ENCODE assay signal across 1 cellular context in the genomic region with DNA sequence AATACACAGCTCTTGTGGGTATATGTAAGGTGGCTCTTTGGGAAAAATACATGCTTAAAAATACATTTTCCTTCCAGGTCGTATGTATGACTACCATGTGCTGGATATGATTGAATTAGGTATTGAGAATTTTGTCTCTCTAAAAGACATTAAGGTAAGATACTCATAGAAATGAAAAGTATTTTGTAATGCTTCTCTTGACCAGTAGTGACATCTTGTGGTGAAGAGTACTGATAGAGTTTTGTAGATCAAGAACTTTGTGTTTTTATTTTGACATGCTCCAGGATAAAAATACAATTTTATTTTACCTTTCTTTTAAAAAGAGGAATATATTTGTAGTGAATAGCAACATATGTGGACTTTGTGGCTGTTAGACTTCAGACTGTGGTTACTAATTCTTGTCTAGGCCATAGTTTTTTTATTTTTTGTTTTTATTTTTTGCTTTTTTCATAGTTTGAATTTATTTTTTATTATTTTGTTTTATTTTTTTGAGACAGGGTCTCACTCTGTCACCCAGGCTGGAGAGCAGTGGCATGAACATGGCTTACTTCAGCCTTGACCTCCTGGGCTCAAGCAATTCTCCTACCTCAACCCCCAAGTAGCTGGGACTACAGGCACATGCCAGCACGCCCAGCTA.
TF ChIP-seq lines count a peak whose summit lies in the region.

No MANE protein-coding gene starts in this region.

TF ChIP-seq in GM23338, 12 proteins besides CTCF, POLR2A, EP300 and RAD21 (continued from another document):
- TF ChIP-seq, protein P1, sequence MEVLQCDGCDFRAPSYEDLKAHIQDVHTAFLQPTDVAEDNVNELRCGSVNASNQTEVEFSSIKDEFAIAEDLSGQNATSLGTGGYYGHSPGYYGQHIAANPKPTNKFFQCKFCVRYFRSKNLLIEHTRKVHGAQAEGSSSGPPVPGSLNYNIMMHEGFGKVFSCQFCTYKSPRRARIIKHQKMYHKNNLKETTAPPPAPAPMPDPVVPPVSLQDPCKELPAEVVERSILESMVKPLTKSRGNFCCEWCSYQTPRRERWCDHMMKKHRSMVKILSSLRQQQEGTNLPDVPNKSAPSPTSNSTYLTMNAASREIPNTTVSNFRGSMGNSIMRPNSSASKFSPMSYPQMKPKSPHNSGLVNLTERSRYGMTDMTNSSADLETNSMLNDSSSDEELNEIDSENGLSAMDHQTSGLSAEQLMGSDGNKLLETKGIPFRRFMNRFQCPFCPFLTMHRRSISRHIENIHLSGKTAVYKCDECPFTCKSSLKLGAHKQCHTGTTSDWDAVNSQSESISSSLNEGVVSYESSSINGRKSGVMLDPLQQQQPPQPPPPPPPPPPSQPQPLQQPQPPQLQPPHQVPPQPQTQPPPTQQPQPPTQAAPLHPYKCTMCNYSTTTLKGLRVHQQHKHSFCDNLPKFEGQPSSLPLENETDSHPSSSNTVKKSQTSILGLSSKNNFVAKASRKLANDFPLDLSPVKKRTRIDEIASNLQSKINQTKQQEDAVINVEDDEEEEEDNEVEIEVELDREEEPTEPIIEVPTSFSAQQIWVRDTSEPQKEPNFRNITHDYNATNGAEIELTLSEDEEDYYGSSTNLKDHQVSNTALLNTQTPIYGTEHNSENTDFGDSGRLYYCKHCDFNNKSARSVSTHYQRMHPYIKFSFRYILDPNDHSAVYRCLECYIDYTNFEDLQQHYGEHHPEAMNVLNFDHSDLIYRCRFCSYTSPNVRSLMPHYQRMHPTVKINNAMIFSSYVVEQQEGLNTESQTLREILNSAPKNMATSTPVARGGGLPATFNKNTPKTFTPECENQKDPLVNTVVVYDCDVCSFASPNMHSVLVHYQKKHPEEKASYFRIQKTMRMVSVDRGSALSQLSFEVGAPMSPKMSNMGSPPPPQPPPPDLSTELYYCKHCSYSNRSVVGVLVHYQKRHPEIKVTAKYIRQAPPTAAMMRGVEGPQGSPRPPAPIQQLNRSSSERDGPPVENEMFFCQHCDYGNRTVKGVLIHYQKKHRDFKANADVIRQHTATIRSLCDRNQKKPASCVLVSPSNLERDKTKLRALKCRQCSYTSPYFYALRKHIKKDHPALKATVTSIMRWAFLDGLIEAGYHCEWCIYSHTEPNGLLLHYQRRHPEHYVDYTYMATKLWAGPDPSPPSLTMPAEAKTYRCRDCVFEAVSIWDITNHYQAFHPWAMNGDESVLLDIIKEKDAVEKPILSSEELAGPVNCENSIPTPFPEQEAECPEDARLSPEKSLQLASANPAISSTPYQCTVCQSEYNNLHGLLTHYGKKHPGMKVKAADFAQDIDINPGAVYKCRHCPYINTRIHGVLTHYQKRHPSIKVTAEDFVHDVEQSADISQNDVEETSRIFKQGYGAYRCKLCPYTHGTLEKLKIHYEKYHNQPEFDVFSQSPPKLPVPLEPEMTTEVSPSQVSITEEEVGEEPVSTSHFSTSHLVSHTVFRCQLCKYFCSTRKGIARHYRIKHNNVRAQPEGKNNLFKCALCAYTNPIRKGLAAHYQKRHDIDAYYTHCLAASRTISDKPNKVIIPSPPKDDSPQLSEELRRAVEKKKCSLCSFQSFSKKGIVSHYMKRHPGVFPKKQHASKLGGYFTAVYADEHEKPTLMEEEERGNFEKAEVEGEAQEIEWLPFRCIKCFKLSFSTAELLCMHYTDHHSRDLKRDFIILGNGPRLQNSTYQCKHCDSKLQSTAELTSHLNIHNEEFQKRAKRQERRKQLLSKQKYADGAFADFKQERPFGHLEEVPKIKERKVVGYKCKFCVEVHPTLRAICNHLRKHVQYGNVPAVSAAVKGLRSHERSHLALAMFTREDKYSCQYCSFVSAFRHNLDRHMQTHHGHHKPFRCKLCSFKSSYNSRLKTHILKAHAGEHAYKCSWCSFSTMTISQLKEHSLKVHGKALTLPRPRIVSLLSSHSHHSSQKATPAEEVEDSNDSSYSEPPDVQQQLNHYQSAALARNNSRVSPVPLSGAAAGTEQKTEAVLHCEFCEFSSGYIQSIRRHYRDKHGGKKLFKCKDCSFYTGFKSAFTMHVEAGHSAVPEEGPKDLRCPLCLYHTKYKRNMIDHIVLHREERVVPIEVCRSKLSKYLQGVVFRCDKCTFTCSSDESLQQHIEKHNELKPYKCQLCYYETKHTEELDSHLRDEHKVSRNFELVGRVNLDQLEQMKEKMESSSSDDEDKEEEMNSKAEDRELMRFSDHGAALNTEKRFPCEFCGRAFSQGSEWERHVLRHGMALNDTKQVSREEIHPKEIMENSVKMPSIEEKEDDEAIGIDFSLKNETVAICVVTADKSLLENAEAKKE (CRISPR knock-in tag; IDR thresholded peaks at IDR 0.05): no peak
- TF ChIP-seq STAT1 (IDR thresholded peaks at IDR 0.05; ENCODE audit: unreplicated experiment) (no peak), ZNF331 (CRISPR knock-in tag; IDR thresholded peaks at IDR 0.05; ENCODE audit: low read depth) (no peak), EZH2 (IDR thresholded peaks at IDR 0.05; ENCODE audit: low read depth, unreplicated experiment) (no peak)
